In the genomic region with DNA sequence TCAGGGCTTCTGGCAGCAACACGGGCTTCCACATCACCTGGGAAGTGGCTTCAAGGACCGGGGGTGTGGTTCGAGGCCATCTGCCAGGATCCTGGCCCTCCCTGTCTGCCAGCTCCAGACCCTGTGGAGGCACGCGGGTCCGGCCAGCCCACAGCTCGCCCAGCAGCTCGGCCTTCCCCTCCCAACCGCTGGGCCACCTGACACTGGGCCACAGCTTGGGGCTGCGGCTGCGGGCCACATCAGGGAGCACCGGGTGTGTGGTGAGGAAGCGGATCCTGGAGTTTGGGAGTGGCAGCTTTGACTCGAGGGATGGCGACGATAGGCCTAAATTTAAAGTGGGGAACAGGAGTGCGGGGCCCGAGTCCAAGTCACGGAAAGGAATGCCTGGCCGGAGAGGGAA, we compare ENCODE assay signal across 11 cellular contexts. TPM values are rescaled to one million over a fixed set of nuclear protein-coding genes. Genes with fewer than 3 reads are reported as not detected.
A peak's percentile ranks its signal among the peaks of the same experiment; 100 is the strongest.
DNase-seq lines count a peak whose midpoint lies in the region; ATAC-seq lines count a peak whose summit lies in the region.
"Had no signal": no experiment of that assay in that cellular context is flagged by ENCODE, and none has a peak within 500 bp of the region (broad histone marks: within the 10 kb centered on the region; RNA-seq: fewer than 3 reads in every experiment).

No MANE protein-coding gene starts in this region.

- no peaks in the 10 kb centered on the region for H3K36me3 ChIP-seq in skeletal muscle satellite cell (ENCODE audit: insufficient read depth, low read length)

- H3K4me1 ChIP-seq in skeletal muscle satellite cell (ENCODE audit: control insufficient read depth, insufficient read depth, low read length), result peaks cover 15% of the 10 kb centered on the region

- intact Hi-C loops in left ventricle myocardium superior (cut with micrococcal nuclease), result no loop called here

- H3K36me3 Mint-ChIP-seq in activated naive CD8-positive, alpha-beta T cell treated with anti-CD3 and anti-CD28 coated beads, Interleukin-2, amount 50 U/mL, for 24 hours (ENCODE audit: low read depth), result no peaks in the 10 kb centered on the region

- ATAC-seq in activated naive CD8-positive, alpha-beta T cell treated with anti-CD3 and anti-CD28 coated beads, Interleukin-2, amount 50 U/mL, for 24 hours, result no peak
- peak; percentile 18 for ATAC-seq in left ventricle myocardium superior
- no peak for ATAC-seq in GM18870 (IDR thresholded peaks at IDR 0.05; ENCODE audit: unreplicated experiment)
- no peak for ATAC-seq in GM21515 (IDR thresholded peaks at IDR 0.05; ENCODE audit: unreplicated experiment)
- ATAC-seq: HCT116, K562, PC-3 had no signal

- H3K9ac ChIP-seq in skeletal muscle satellite cell (ENCODE audit: low read depth, low read length), result peak overlapping the region; percentile 65

- H3K4me3 Mint-ChIP-seq in activated naive CD8-positive, alpha-beta T cell treated with anti-CD3 and anti-CD28 coated beads, Interleukin-2, amount 50 U/mL, for 24 hours, result peak overlapping the region; percentile 66

- H3K27ac Mint-ChIP-seq in activated naive CD8-positive, alpha-beta T cell treated with anti-CD3 and anti-CD28 coated beads, Interleukin-2, amount 50 U/mL, for 24 hours, result no peak overlapping the region

- no peaks in the 10 kb centered on the region for H3K9me3 ChIP-seq in skeletal muscle satellite cell (replicated peaks; ENCODE audit: low read length)

- H3K9me3 Mint-ChIP-seq in activated naive CD8-positive, alpha-beta T cell treated with anti-CD3 and anti-CD28 coated beads, Interleukin-2, amount 50 U/mL, for 24 hours, result no peaks in the 10 kb centered on the region

- peak overlapping the region; percentile 89 for H3K4me2 ChIP-seq in skeletal muscle satellite cell (ENCODE audit: low read length)

- no peaks in the 10 kb centered on the region for H3K27me3 ChIP-seq in skeletal muscle satellite cell (ENCODE audit: control insufficient read depth, insufficient read depth, low read length)

- H3K4me1 Mint-ChIP-seq in activated naive CD8-positive, alpha-beta T cell treated with anti-CD3 and anti-CD28 coated beads, Interleukin-2, amount 50 U/mL, for 24 hours, result peaks cover 29% of the 10 kb centered on the region

- no peak for DNase-seq in activated naive CD8-positive, alpha-beta T cell treated with anti-CD3 and anti-CD28 coated beads, Interleukin-2, amount 50 U/mL, for 24 hours
- DNase-seq in left ventricle myocardium superior (no peak), middle frontal gyrus (ENCODE audit: extremely low spot score, low spot score) (no peak), SHP77 (lab: John Stamatoyannopoulos, UW) (no peak)
- DNase-seq: PC-3 had no signal

- H3K4me3 ChIP-seq in GM08714 (ENCODE audit: low read length) (peak overlapping the region; percentile 44; the same call in 1 of the 2 replicates), skeletal muscle satellite cell (ENCODE audit: low read length) (peak overlapping the region; percentile 70)
- H3K4me3 ChIP-seq: K562 had no signal

- no peaks in the 10 kb centered on the region for H3K27me3 Mint-ChIP-seq in activated naive CD8-positive, alpha-beta T cell treated with anti-CD3 and anti-CD28 coated beads, Interleukin-2, amount 50 U/mL, for 24 hours

RNA-seq across cellular contexts. Expression of gene C2orf81, which starts 6.9 kb away (rescaled TPM):
- total RNA-seq in left ventricle myocardium superior, result 0.79 TPM
- total RNA-seq in skeletal muscle satellite cell (2012; rRNA removed), result 1.3 TPM in 2 replicates
- total RNA-seq: K562 had no signal

RNA-seq across cellular contexts. Expression of gene WDR54, which starts 7.1 kb away (rescaled TPM):
- 4.4 TPM for total RNA-seq in left ventricle myocardium superior
- 55.8 and 62.0 TPM in 2 replicates for total RNA-seq in skeletal muscle satellite cell (2012; rRNA removed)

RNA-seq across cellular contexts. Expression of gene RTKN, which starts 27.3 kb away (rescaled TPM):
- 21.4 TPM for total RNA-seq in left ventricle myocardium superior
- total RNA-seq in skeletal muscle satellite cell (2012; rRNA removed), result 6.8 and 7.6 TPM in 2 replicates

RNA-seq across cellular contexts. Expression of gene DCTN1, which starts 34.4 kb away (rescaled TPM):
- 177 TPM for total RNA-seq in left ventricle myocardium superior
- 112 and 116 TPM in 2 replicates for total RNA-seq in skeletal muscle satellite cell (2012; rRNA removed)

RNA-seq across cellular contexts. Expression of gene INO80B, which starts 40.4 kb away (rescaled TPM):
- 16.4 TPM for total RNA-seq in left ventricle myocardium superior
- total RNA-seq in skeletal muscle satellite cell (2012; rRNA removed), result 8.1 and 13.8 TPM in 2 replicates
